1 cellular context compared by ENCODE assay signal in genomic region chr3:187466306-187466705, GRCh38.
A peak's percentile ranks its signal among the peaks of the same experiment; 100 is the strongest.
TF ChIP-seq lines count a peak whose summit lies in the region.

No MANE protein-coding gene starts in this region.

TF ChIP-seq in WTC11, 78 proteins besides CTCF, POLR2A, EP300 and RAD21 (continued from another document):
- TF ChIP-seq IRF1 (CRISPR knock-in tag; IDR thresholded peaks at IDR 0.05), result 0 out of 2 replicates have a peak, but pooled peaks have one; percentile 21
